Comparison of ENCODE assay signal across 9 cellular contexts in the genomic region with DNA sequence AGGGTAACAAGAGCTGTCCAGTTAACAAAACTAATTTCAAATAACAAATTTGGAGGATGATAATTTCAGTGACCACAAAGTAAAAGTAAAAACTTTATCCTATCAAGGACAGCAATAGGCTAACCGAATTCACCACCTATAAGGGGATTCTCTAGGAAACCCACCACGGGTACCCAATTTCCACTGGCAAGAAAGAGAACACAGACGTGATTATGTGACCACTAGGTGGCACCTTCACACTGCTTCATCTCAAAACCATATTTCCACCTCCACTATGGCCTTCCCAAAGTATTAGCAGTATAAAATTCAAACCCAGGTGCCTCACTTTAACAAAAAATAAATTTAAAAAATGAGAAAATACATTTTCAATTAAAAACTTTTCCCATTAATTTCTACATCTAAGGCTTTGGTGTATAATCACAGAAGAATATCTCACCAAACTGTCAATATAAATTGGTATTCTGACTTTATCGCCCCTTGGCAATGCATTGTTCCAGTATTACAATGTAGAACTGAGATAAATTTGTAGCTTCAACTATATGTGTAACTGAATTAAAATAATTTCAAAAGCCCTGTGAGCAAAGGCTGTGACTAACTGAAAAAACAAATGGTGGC.
DNase-seq lines count a peak whose midpoint lies in the region; ATAC-seq and TF ChIP-seq lines count a peak whose summit lies in the region.
"Had no signal": no experiment of that assay in that cellular context is flagged by ENCODE, and none has a peak within 500 bp of the region (broad histone marks: within the 10 kb centered on the region; RNA-seq: fewer than 3 reads in every experiment).

No MANE protein-coding gene starts in this region.

- H3K36me3 ChIP-seq in CD8-positive, alpha-beta T cell (ENCODE audit: insufficient read depth, low read length) = no peaks in the 10 kb centered on the region

- no peaks in the 10 kb centered on the region for H3K27me3 ChIP-seq in CD8-positive, alpha-beta T cell (ENCODE audit: insufficient read depth, low read length)

- no peak overlapping the region for H3K27ac ChIP-seq in CD8-positive, alpha-beta T cell (ENCODE audit: low read depth, low read length)
- H3K27ac ChIP-seq: skin epidermis had no signal

- DNase-seq in CD8-positive, alpha-beta T cell = peak in 4 of 7 experiments; percentile 4 to 33 (median 16)
- DNase-seq in NCI-H446 treated with DMSO at 0.1 percent for 48 hours (lab: John Stamatoyannopoulos, UW) (peak; percentile 40), glomerular visceral epithelial cell (ENCODE audit: extremely low spot score) (peak; percentile 57), putamen (ENCODE audit: low spot score) (peak; percentile 16), omental fat pad (ENCODE audit: low spot score) (no peak)
- DNase-seq in activated CD4-positive, alpha-beta memory T cell treated with anti-CD3 and anti-CD28 coated beads for 36 hours = peak; percentile 28

- H3K9me3 ChIP-seq in CD8-positive, alpha-beta T cell (ENCODE audit: low read length) = no peaks in the 10 kb centered on the region

- no peak overlapping the region for H3K4me3 Mint-ChIP-seq in CD8-positive, alpha-beta T cell
- no peak overlapping the region for H3K4me3 Mint-ChIP-seq in activated CD4-positive, alpha-beta memory T cell treated with anti-CD3 and anti-CD28 coated beads for 36 hours

- H3K9me3 Mint-ChIP-seq in CD8-positive, alpha-beta T cell = no peaks in the 10 kb centered on the region
- H3K9me3 Mint-ChIP-seq in activated CD4-positive, alpha-beta memory T cell treated with anti-CD3 and anti-CD28 coated beads for 36 hours = no peaks in the 10 kb centered on the region

- intact Hi-C loops in CD8-positive, alpha-beta T cell (cut with DNase I, micrococcal nuclease) = loop anchor here (1.0 to 5.0 kb wide), 5 partner anchors 71 to 591 kb away; no protein-coding TSS in a partner anchor
- intact Hi-C loops in activated CD4-positive, alpha-beta memory T cell treated with anti-CD3 and anti-CD28 coated beads for 36 hours (cut with micrococcal nuclease) = loop anchor here (1.0 to 10.0 kb wide), 5 partner anchors 71 to 589 kb away; partner anchors contain the start of gene SRP14

- H3K4me1 Mint-ChIP-seq in CD8-positive, alpha-beta T cell (ENCODE audit: low read depth) = no peaks in the 10 kb centered on the region
- H3K4me1 Mint-ChIP-seq in activated CD4-positive, alpha-beta memory T cell treated with anti-CD3 and anti-CD28 coated beads for 36 hours (ENCODE audit: low read depth) = no peaks in the 10 kb centered on the region

- TF ChIP-seq CTCF in CD8-positive, alpha-beta T cell (IDR thresholded peaks at IDR 0.05) = peak; percentile 93
- no peak for TF ChIP-seq CTCF in omental fat pad (IDR thresholded peaks at IDR 0.05)

- POLR2A ChIA-PET in CD8-positive, alpha-beta T cell (lab: Charles Lee) = no interaction called here
- POLR2A ChIA-PET in activated CD4-positive, alpha-beta memory T cell treated with anti-CD3 and anti-CD28 coated beads for 36 hours (lab: Charles Lee) = no interaction called here

- CTCF ChIA-PET in CD8-positive, alpha-beta T cell (lab: Charles Lee) = interaction anchor here (0.6 to 3.6 kb wide), 29 partner anchors 10 to 588 kb away, joined by 3 to 59 read pairs (median 5); partner anchors contain the start of gene THBS1
- CTCF ChIA-PET in activated CD4-positive, alpha-beta memory T cell treated with anti-CD3 and anti-CD28 coated beads for 36 hours (lab: Charles Lee) = interaction anchor here (0.6 to 14.0 kb wide), 37 partner anchors 14 to 1246 kb away, joined by 3 to 211 read pairs (median 4); partner anchors contain the start of genes EIF2AK4 and THBS1

- H3K4me1 ChIP-seq in CD8-positive, alpha-beta T cell (ENCODE audit: insufficient read depth, low read length) = no peaks in the 10 kb centered on the region

- H3K36me3 Mint-ChIP-seq in CD8-positive, alpha-beta T cell = no peaks in the 10 kb centered on the region
- H3K36me3 Mint-ChIP-seq in activated CD4-positive, alpha-beta memory T cell treated with anti-CD3 and anti-CD28 coated beads for 36 hours = no peaks in the 10 kb centered on the region

- no peak overlapping the region for H3K27ac Mint-ChIP-seq in CD8-positive, alpha-beta T cell
- no peak overlapping the region for H3K27ac Mint-ChIP-seq in activated CD4-positive, alpha-beta memory T cell treated with anti-CD3 and anti-CD28 coated beads for 36 hours

- ATAC-seq in CD8-positive, alpha-beta T cell = peak; percentile 49
- ATAC-seq in GM21423 (IDR thresholded peaks at IDR 0.05; ENCODE audit: unreplicated experiment) (peak; percentile 49), HG03460 (IDR thresholded peaks at IDR 0.05; ENCODE audit: unreplicated experiment) (no peak), omental fat pad (ENCODE audit: low FRiP score) (no peak)

- H3K4me3 ChIP-seq in CD8-positive, alpha-beta T cell (ENCODE audit: low read depth, low read length) = no peak overlapping the region
- H3K4me3 ChIP-seq: skin epidermis had no signal

- H3K27me3 Mint-ChIP-seq in CD8-positive, alpha-beta T cell (ENCODE audit: low read depth) = no peaks in the 10 kb centered on the region
- H3K27me3 Mint-ChIP-seq in activated CD4-positive, alpha-beta memory T cell treated with anti-CD3 and anti-CD28 coated beads for 36 hours = peaks cover 2% of the 10 kb centered on the region

Comparison
In these comparisons a context has a peak if more than half of its experiments do, and no peak if none do; other contexts are left out.
1. ATAC-seq: peak in CD8-positive, alpha-beta T cell (single experiment) and GM21423 (single experiment); none in HG03460 (single experiment) and omental fat pad (single experiment).